8 cellular contexts compared by ENCODE assay signal in the genomic region with DNA sequence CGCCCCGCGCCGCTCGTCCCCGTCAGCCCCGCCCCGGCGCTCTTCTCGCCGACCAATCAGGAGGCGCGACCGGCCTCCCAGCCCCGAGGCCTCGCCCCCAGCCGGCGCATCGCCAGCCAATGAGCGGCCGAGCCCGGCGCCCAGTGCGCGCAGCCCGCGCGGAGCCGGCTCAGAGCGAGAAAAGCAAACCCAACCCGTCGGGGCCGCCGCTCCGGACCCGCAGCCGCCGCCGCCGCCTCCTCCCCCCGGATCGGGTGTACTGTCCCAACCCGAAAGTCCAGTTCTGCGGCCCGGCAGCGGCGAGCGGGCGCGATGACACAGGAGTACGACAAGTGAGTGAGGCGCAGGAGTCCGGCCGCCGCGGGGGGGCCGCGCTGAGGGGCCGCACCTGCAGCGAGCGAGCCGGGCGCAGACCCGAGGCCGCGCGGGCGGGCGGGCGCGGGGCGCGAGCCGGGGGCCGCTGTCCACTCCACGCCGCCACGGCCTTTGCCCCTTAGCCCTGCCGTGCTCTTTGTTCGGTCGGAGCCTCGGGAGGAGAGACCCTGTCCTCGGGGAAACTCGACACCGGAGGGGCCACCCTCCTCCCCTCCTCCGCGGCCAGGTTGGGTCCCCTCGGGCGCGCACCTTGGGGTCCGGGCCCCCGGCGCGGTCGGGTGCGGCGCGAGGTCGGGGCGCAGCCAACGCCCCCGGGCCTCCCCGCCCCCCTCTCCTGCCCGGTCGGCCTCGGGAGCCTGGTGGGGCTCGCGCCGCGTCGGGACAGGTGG. TPM values are rescaled to one million over a fixed set of nuclear protein-coding genes. Genes with fewer than 3 reads are reported as not detected.
DNase-seq lines count a peak whose midpoint lies in the region; ATAC-seq and TF ChIP-seq lines count a peak whose summit lies in the region.

A gene with protein sequence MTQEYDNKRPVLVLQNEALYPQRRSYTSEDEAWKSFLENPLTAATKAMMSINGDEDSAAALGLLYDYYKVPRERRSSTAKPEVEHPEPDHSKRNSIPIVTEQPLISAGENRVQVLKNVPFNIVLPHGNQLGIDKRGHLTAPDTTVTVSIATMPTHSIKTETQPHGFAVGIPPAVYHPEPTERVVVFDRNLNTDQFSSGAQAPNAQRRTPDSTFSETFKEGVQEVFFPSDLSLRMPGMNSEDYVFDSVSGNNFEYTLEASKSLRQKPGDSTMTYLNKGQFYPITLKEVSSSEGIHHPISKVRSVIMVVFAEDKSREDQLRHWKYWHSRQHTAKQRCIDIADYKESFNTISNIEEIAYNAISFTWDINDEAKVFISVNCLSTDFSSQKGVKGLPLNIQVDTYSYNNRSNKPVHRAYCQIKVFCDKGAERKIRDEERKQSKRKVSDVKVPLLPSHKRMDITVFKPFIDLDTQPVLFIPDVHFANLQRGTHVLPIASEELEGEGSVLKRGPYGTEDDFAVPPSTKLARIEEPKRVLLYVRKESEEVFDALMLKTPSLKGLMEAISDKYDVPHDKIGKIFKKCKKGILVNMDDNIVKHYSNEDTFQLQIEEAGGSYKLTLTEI (plus strand): TSS at position 172 of the 764 bp plus-strand sequence. CDS start 141 bp downstream, at position 313.

- H3K27ac ChIP-seq in SU-DHL-6 (ENCODE audit: low read depth, low read length) = no peak within 1 kb of the TSS
- no peak within 1 kb of the TSS for H3K27ac ChIP-seq in cardiac muscle cell
- H3K27ac ChIP-seq in parathyroid adenoma = peak within 1 kb of the TSS; percentile 66
- peak within 1 kb of the TSS in 1 of 2 donors; percentile 35 for H3K27ac ChIP-seq in tibial artery

- H3K9ac ChIP-seq in SU-DHL-6 (ENCODE audit: low read length) = peak within 1 kb of the TSS; percentile 67
- H3K9ac ChIP-seq in parathyroid adenoma = no peak within 1 kb of the TSS

- H3K4me1 ChIP-seq in cardiac muscle cell (ENCODE audit: low read depth) (no peaks in the 10 kb centered on the region), parathyroid adenoma (no peaks in the 10 kb centered on the region), tibial artery (peaks cover 0 to 16% (median 9%) of the 10 kb centered on the region in 4 donors)

- H2AFZ ChIP-seq in SU-DHL-6 (ENCODE audit: low read depth, low read length, severe bottlenecking) (peak within 1 kb of the TSS; percentile 95), parathyroid adenoma (peak within 1 kb of the TSS; percentile 85)

- H3K4me2 ChIP-seq in SU-DHL-6 (ENCODE audit: low read depth, low read length, poor library complexity, severe bottlenecking) (peak within 1 kb of the TSS; percentile 73), parathyroid adenoma (ENCODE audit: low read length) (peak within 1 kb of the TSS; percentile 87)

- peak within 1 kb of the TSS; percentile 81 for H3K4me3 ChIP-seq in SU-DHL-6 (ENCODE audit: insufficient read depth, low read length, poor library complexity, severe bottlenecking)
- peak within 1 kb of the TSS; percentile 60 for H3K4me3 ChIP-seq in cardiac muscle cell
- peak within 1 kb of the TSS; percentile 64 for H3K4me3 ChIP-seq in parathyroid adenoma (ENCODE audit: low read depth, low read length)
- peak within 1 kb of the TSS; percentile 64 to 68 for H3K4me3 ChIP-seq in tibial artery

- H3K36me3 ChIP-seq in SU-DHL-6 (ENCODE audit: low read length) (no peaks in the 10 kb centered on the region), cardiac muscle cell (no peaks in the 10 kb centered on the region), parathyroid adenoma (ENCODE audit: control insufficient read depth, insufficient read depth, low read length) (no peaks in the 10 kb centered on the region), tibial artery (no peaks in the 10 kb centered on the region)

- TF ChIP-seq CTCF in GM10266 (IDR thresholded peaks at IDR 0.05; ENCODE audit: control insufficient read depth, insufficient read depth, low read depth, missing control alignments) = no peak
- TF ChIP-seq CTCF in SU-DHL-6 (IDR thresholded peaks at IDR 0.05; ENCODE audit: insufficient read depth, low read length, poor library complexity, severe bottlenecking) = no peak
- no peak for TF ChIP-seq CTCF in cardiac muscle cell (IDR thresholded peaks at IDR 0.05; ENCODE audit: low read depth, low read length)
- no peak for TF ChIP-seq CTCF in parathyroid adenoma (IDR thresholded peaks at IDR 0.05)
- no peak for TF ChIP-seq CTCF in tibial artery (IDR thresholded peaks at IDR 0.05)

- H4K20me1 ChIP-seq in SU-DHL-6 (ENCODE audit: low read depth, low read length) = no peaks in the 10 kb centered on the region

- ATAC-seq in HG02763 (IDR thresholded peaks at IDR 0.05; ENCODE audit: unreplicated experiment) = peak; percentile 93

- no peaks in the 10 kb centered on the region for H3K9me2 ChIP-seq in SU-DHL-6 (replicated peaks; ENCODE audit: insufficient read depth, low read length)

- peaks cover 4% of the 10 kb centered on the region; the same call in 1 of the 2 replicates for H3F3A ChIP-seq in SU-DHL-6 (ENCODE audit: insufficient read depth)

- H3K27me3 ChIP-seq in SU-DHL-6 (ENCODE audit: low read length) (no peaks in the 10 kb centered on the region), cardiac muscle cell (peaks cover 72% of the 10 kb centered on the region), parathyroid adenoma (ENCODE audit: control insufficient read depth, insufficient read depth, low read length) (no peaks in the 10 kb centered on the region), tibial artery (no peaks in the 10 kb centered on the region)

- no peaks in the 10 kb centered on the region for H3K9me3 ChIP-seq in SU-DHL-6 (ENCODE audit: insufficient read depth, low read length)
- no peaks in the 10 kb centered on the region for H3K9me3 ChIP-seq in cardiac muscle cell (ENCODE audit: low read depth)
- no peaks in the 10 kb centered on the region for H3K9me3 ChIP-seq in parathyroid adenoma (ENCODE audit: control insufficient read depth, low read length)
- H3K9me3 ChIP-seq in tibial artery = no peaks in the 10 kb centered on the region

- intact Hi-C loops in tibial artery (cut with DNase I; ENCODE audit: low total_unique reads) = loop anchor here (10.0 kb wide), 1 partner anchor 107 kb away; a partner anchor contains a TSS

- no peaks in the 10 kb centered on the region for H3K79me2 ChIP-seq in SU-DHL-6 (ENCODE audit: insufficient read depth, low read length)
- H3K79me2 ChIP-seq in parathyroid adenoma = peaks cover 9% of the 10 kb centered on the region

- DNase-seq in GM10266 (ENCODE audit: extremely low spot score) (peak; percentile 100), NCI-H128 (lab: John Stamatoyannopoulos, UW; ENCODE audit: unreplicated experiment) (peak; percentile 84), cardiac muscle cell (ENCODE audit: low read depth in 1 of 2, low spot score in 1 of 2) (peak; percentile 94 to 95), tibial artery (peak; percentile 90 to 93)
- peak; percentile 80 for DNase-seq in activated naive CD8-positive, alpha-beta T cell treated with anti-CD3 and anti-CD28 coated beads, Interleukin-2, amount 50 U/mL, for 16 hours (ENCODE audit: low read depth, low spot score)

RNA-seq across cellular contexts. Expression of the gene that starts here (rescaled TPM):
- total RNA-seq in cardiac muscle cell = 1.3 and 1.5 TPM in 2 replicates
- 0.92 TPM in 1 of 2 replicates, not detected in the other for polyA plus RNA-seq in cardiac muscle cell
